In the genomic region with DNA sequence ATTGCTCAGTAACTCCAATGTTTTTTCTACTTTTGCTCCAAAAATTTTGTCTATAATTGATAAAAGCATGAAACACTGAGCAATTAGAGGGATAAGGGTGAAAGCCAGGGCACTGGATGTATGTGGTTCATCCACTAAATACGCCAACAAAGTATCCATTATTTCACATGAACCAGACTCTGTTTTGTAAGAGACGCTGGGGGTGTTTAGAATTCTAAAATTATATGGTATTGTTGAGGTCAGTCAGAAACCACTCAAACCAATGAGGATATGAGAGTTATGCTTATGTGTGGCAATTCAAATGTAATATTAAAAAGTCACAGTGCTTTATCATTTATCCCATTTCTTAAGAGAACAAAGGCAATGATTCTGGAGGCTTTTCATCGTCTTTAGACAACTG, we compare ENCODE assay signal across 20 cellular contexts.
DNase-seq lines count a peak whose midpoint lies in the region; TF ChIP-seq lines count a peak whose summit lies in the region.
"Had no signal": no experiment of that assay in that cellular context is flagged by ENCODE, and none has a peak within 500 bp of the region (broad histone marks: within the 10 kb centered on the region; RNA-seq: fewer than 3 reads in every experiment).

No MANE protein-coding gene starts in this region.

- peaks cover 3% of the 10 kb centered on the region for H3K9me3 Mint-ChIP-seq in neural crest cell
- H3K9me3 Mint-ChIP-seq: CD8-positive, alpha-beta memory T cell; GM23338 had no signal

- TF ChIP-seq CTCF in neural crest cell (conservative IDR thresholded peaks at IDR 0.05), result no peak

- DNase-seq in NOMO-1 treated with DMSO at 0.1 percent for 48 hours (lab: John Stamatoyannopoulos, UW; ENCODE audit: unreplicated experiment) (peak; percentile 27), NOMO-1 treated with dmso at 0.1 percent for 144 hours (lab: John Stamatoyannopoulos, UW; ENCODE audit: unreplicated experiment) (no peak), NCI-H2227 treated with DMSO at 0.1 percent for 48 hours (lab: John Stamatoyannopoulos, UW) (peak; percentile 56), SK-MEL-5 (ENCODE audit: low read depth, low spot score) (peak; percentile 31), neural crest cell (ENCODE audit: low read depth, low spot score) (no peak), NK-92 (lab: John Stamatoyannopoulos, UW; ENCODE audit: unreplicated experiment) (no peak), NCI-H2029 (lab: John Stamatoyannopoulos, UW) (no peak)
- DNase-seq in stimulated activated naive CD4-positive, alpha-beta T cell (lab: John Stamatoyannopoulos, UW), result no peak
- DNase-seq: CD8-positive, alpha-beta memory T cell; DMS153; DND-41; H9; Karpas-422; NCI-H2029 treated with DMSO at 0.1 percent for 48 hours; NCI-H524; NCI-H774; PC-9; T-helper 1 cell had no signal

- H3K36me3 Mint-ChIP-seq in neural crest cell (ENCODE audit: low read depth), result peaks cover 2% of the 10 kb centered on the region

- in situ Hi-C loops in SK-MEL-5 (cut with HindIII; ENCODE audit: low pct_unique_long_range_greater_than_20kb, low sequenced_read_pairs), result no loop called here

- H3K27me3 Mint-ChIP-seq in neural crest cell (ENCODE audit: low read depth), result no peaks in the 10 kb centered on the region

- no peak overlapping the region for H3K4me3 Mint-ChIP-seq in neural crest cell
- H3K4me3 Mint-ChIP-seq: B cell; CD8-positive, alpha-beta memory T cell; GM23338; H9 had no signal

- H3K27ac Mint-ChIP-seq in neural crest cell (ENCODE audit: unreplicated experiment), result peak overlapping the region; percentile 3
- H3K27ac Mint-ChIP-seq: B cell, GM23338, H9 had no signal

- peaks cover 51% of the 10 kb centered on the region for H3K4me1 Mint-ChIP-seq in neural crest cell
- H3K4me1 Mint-ChIP-seq: B cell had no signal

Comparison
In these comparisons a context has a peak if more than half of its experiments do, and no peak if none do; other contexts are left out.
1. DNase-seq: peak in NOMO-1 treated with DMSO at 0.1 percent for 48 hours (single experiment), NCI-H2227 treated with DMSO at 0.1 percent for 48 hours (single experiment) and SK-MEL-5 (single experiment); none in NOMO-1 treated with dmso at 0.1 percent for 144 hours (single experiment), neural crest cell (single experiment), NK-92 (single experiment), NCI-H2029 (single experiment) and stimulated activated naive CD4-positive, alpha-beta T cell (0 of 6).